8 cellular contexts compared by ENCODE assay signal in the genomic region with DNA sequence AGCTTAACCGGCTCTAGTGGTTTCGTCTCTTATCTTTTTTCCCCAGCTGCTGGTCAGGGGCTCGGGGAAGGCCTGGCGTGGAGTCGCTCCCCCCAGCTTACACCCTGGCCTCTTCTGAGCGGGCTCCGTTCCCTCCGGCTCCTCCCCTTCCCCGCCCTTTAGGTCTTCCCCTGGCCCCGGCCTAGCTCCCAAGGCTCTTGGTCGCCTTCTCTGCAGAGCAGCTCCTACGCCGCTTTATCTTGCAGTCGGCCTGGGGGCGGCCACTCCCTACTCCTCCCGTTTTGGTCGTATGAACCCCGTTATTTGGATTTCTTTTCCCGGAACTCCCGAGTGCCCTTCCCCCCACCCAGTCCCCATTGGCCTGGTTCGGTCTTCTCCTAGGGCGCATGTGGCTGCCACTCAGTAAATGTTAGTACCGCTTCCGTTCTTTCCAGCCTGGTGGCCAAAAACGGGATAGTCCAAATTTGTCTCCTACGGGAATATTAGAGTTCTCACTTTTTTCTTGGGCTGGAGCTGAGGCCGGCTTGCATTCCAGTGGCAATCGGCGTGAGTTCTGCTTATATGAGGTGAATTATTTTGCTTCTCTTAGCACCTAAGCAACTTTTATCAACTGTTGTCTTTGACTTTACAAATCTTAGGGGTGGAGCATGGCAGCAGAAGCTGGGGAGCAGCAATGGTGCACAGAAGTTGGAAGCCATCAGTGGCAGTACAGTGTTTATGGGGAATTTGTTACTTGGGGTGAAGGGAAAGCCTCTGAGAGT. TPM values are rescaled to one million over a fixed set of nuclear protein-coding genes. Genes with fewer than 3 reads are reported as not detected.
DNase-seq lines count a peak whose midpoint lies in the region; ATAC-seq and TF ChIP-seq lines count a peak whose summit lies in the region.

No MANE protein-coding gene starts in this region.

- peak overlapping the region; percentile 83 for H3K4me3 ChIP-seq in fibroblast of mammary gland (ENCODE audit: control insufficient read depth, low read depth, low read length)
- peak overlapping the region; percentile 79 for H3K4me3 ChIP-seq in neural cell (ENCODE audit: low read length)

- no peaks in the 10 kb centered on the region for H3K9me2 ChIP-seq in neural cell (ENCODE audit: insufficient read depth, low read length)

- TF ChIP-seq EP300 in neural cell (conservative IDR thresholded peaks at IDR 0.05; ENCODE audit: poor library complexity, severe bottlenecking), result no peak

- H3K9ac ChIP-seq in neural cell (ENCODE audit: low read length), result peak overlapping the region; percentile 87

- H3F3A ChIP-seq in neural cell (ENCODE audit: insufficient read depth, low read length, poor library complexity, severe bottlenecking), result peaks cover 5% of the 10 kb centered on the region

- no peak for TF ChIP-seq RAD21 in neural cell (conservative IDR thresholded peaks at IDR 0.05)

- peak; percentile 42 for ATAC-seq in GM19397 (IDR thresholded peaks at IDR 0.05; ENCODE audit: unreplicated experiment)
- peak; percentile 46 for ATAC-seq in HG03439 (IDR thresholded peaks at IDR 0.05; ENCODE audit: unreplicated experiment)
- peak; percentile 61 to 66 for ATAC-seq in activated CD4-positive, CD25-positive, alpha-beta regulatory T cell treated with anti-CD3 and anti-CD28 coated beads, Interleukin-2, amount 50 U/mL, for 24 hours

- DNase-seq in DMS114 treated with DMSO at 0.1 percent for 48 hours (lab: John Stamatoyannopoulos, UW; ENCODE audit: unreplicated experiment) (peak; percentile 93), NCI-H226 (peak; percentile 75), fibroblast of mammary gland (ENCODE audit: low read depth) (peak; percentile 83), G401 (ENCODE audit: low spot score) (no peak)

- H4K20me1 ChIP-seq in neural cell (ENCODE audit: insufficient read depth), result peaks cover 9% of the 10 kb centered on the region

- H3K79me2 ChIP-seq in neural cell (replicated peaks; ENCODE audit: insufficient read depth, low read length), result peaks cover 36% of the 10 kb centered on the region

- TF ChIP-seq CTCF in fibroblast of mammary gland (conservative IDR thresholded peaks at IDR 0.05; ENCODE audit: control insufficient read depth, insufficient read depth, low read depth, low read length) (peak; percentile 48), neural cell (IDR thresholded peaks at IDR 0.05; ENCODE audit: poor library complexity, severe bottlenecking) (peak; percentile 44)

- H3K9me3 ChIP-seq in neural cell (ENCODE audit: low read length), result no peaks in the 10 kb centered on the region

- peak overlapping the region; percentile 89 for H3K27ac ChIP-seq in neural cell (ENCODE audit: low read length)

- in situ Hi-C loops in G401 (cut with HindIII; ENCODE audit: low sequenced_read_pairs), result no loop called here

- no peaks in the 10 kb centered on the region for H3K36me3 ChIP-seq in neural cell (ENCODE audit: insufficient read depth, low read length)

- H2AFZ ChIP-seq in neural cell (ENCODE audit: low read depth, low read length), result peak overlapping the region; percentile 57

- H3K27me3 ChIP-seq in neural cell (ENCODE audit: insufficient read depth, low read depth, low read length), result no peaks in the 10 kb centered on the region

- peak overlapping the region; percentile 95 for H3K4me2 ChIP-seq in neural cell (ENCODE audit: low read length)

TF ChIP-seq in neural cell, 6 proteins besides CTCF, POLR2A, EP300 and RAD21:
- TF ChIP-seq POLR2AphosphoS5 (IDR thresholded peaks at IDR 0.05) (no peak), MXI1 (conservative IDR thresholded peaks at IDR 0.05; ENCODE audit: poor library complexity, severe bottlenecking) (peak; percentile 77), SMC3 (conservative IDR thresholded peaks at IDR 0.05; ENCODE audit: poor library complexity) (no peak), EZH2 (IDR thresholded peaks at IDR 0.05; ENCODE audit: borderline replicate concordance, insufficient read depth, low read length, poor library complexity, severe bottlenecking) (no peak)
- TF ChIP-seq, protein P1, sequence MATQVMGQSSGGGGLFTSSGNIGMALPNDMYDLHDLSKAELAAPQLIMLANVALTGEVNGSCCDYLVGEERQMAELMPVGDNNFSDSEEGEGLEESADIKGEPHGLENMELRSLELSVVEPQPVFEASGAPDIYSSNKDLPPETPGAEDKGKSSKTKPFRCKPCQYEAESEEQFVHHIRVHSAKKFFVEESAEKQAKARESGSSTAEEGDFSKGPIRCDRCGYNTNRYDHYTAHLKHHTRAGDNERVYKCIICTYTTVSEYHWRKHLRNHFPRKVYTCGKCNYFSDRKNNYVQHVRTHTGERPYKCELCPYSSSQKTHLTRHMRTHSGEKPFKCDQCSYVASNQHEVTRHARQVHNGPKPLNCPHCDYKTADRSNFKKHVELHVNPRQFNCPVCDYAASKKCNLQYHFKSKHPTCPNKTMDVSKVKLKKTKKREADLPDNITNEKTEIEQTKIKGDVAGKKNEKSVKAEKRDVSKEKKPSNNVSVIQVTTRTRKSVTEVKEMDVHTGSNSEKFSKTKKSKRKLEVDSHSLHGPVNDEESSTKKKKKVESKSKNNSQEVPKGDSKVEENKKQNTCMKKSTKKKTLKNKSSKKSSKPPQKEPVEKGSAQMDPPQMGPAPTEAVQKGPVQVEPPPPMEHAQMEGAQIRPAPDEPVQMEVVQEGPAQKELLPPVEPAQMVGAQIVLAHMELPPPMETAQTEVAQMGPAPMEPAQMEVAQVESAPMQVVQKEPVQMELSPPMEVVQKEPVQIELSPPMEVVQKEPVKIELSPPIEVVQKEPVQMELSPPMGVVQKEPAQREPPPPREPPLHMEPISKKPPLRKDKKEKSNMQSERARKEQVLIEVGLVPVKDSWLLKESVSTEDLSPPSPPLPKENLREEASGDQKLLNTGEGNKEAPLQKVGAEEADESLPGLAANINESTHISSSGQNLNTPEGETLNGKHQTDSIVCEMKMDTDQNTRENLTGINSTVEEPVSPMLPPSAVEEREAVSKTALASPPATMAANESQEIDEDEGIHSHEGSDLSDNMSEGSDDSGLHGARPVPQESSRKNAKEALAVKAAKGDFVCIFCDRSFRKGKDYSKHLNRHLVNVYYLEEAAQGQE (IDR thresholded peaks at IDR 0.05; ENCODE audit: borderline replicate concordance), result no peak

RNA-seq across cellular contexts. Expression of a gene that starts 0.5 kb away (rescaled TPM):
- 54.4 and 55.8 TPM in 2 replicates for polyA plus RNA-seq in neural cell
- polyA minus RNA-seq in neural cell, result 109 and 113 TPM in 2 replicates
- total RNA-seq in G401 (2014; rRNA removed; shearing (Covaris generic)), result 83.5 and 115 TPM in 2 replicates
